In genomic region chr21:37645848-37646247, GRCh38 we compare ENCODE assay signal across 17 cellular contexts.
DNase-seq lines count a peak whose midpoint lies in the region; ATAC-seq, FAIRE-seq and TF ChIP-seq lines count a peak whose summit lies in the region.
"Had no signal": no experiment of that assay in that cellular context is flagged by ENCODE, and none has a peak within 500 bp of the region (broad histone marks: within the 10 kb centered on the region; RNA-seq: fewer than 3 reads in every experiment).

No MANE protein-coding gene starts in this region.

- peak; percentile 46 for DNase-seq in AG09309 (ENCODE audit: low read depth)
- peak; percentile 46 for DNase-seq in PC-3
- no peak for DNase-seq in endothelial cell of umbilical vein (ENCODE audit: low read depth, low spot score)
- DNase-seq in GM03348 (ENCODE audit: low spot score) = no peak
- no peak for DNase-seq in colonic mucosa
- DNase-seq in GM23248 = no peak
- DNase-seq in mucosa of gallbladder (ENCODE audit: low spot score) = no peak
- DNase-seq: AML-193; Caco-2; CD8-positive, alpha-beta memory T cell had no signal

- peak; percentile 74 for ATAC-seq in PC-3
- ATAC-seq: HCT116 had no signal

- no peaks in the 10 kb centered on the region for H4K20me1 ChIP-seq in PC-3 (ENCODE audit: low read length)
- H4K20me1 ChIP-seq in endothelial cell of umbilical vein (replicated peaks; ENCODE audit: control insufficient read depth, extremely low read depth, insufficient read depth, low read length) = no peaks in the 10 kb centered on the region
- no peaks in the 10 kb centered on the region for H4K20me1 ChIP-seq in GM23248 (ENCODE audit: insufficient read depth)
- H4K20me1 ChIP-seq: BLaER1 had no signal

- H3K4me1 Mint-ChIP-seq in nephron = peaks cover 6% of the 10 kb centered on the region
- H3K4me1 Mint-ChIP-seq: CD8-positive, alpha-beta memory T cell had no signal

- H3K4me1 ChIP-seq in PC-3 (ENCODE audit: insufficient read depth, low read length) = peaks cover 13% of the 10 kb centered on the region
- H3K4me1 ChIP-seq in endothelial cell of umbilical vein (ENCODE audit: control insufficient read depth, extremely low read depth, insufficient read depth, low read length) = peaks cover 33% of the 10 kb centered on the region
- H3K4me1 ChIP-seq in colonic mucosa = no peaks in the 10 kb centered on the region
- no peaks in the 10 kb centered on the region for H3K4me1 ChIP-seq in GM23248 (ENCODE audit: insufficient read depth)
- H3K4me1 ChIP-seq: BLaER1, Caco-2 had no signal

- H3K9me3 ChIP-seq in PC-3 (ENCODE audit: low read length) (no peaks in the 10 kb centered on the region), endothelial cell of umbilical vein (replicated peaks; ENCODE audit: control insufficient read depth, insufficient read depth, low read length) (no peaks in the 10 kb centered on the region), colonic mucosa (no peaks in the 10 kb centered on the region), GM23248 (ENCODE audit: low read depth) (no peaks in the 10 kb centered on the region)
- H3K9me3 ChIP-seq: BLaER1, Caco-2 had no signal

- POLR2A ChIA-PET in PC-3 (lab: Charles Lee; ENCODE audit: unreplicated experiment) = interaction anchor here (0.6 kb wide), 1 partner anchor 526 kb away, joined by 8 read pairs; no protein-coding TSS in a partner anchor
- POLR2A ChIA-PET in endothelial cell of umbilical vein (lab: Charles Lee) = interaction anchor here (0.6 kb wide), 1 partner anchor 82 kb away, joined by 3 read pairs; no protein-coding TSS in a partner anchor

- H2AFZ ChIP-seq in PC-3 (ENCODE audit: low read length) = no peak overlapping the region
- H2AFZ ChIP-seq in endothelial cell of umbilical vein (ENCODE audit: low read depth, low read length) = no peak overlapping the region
- H2AFZ ChIP-seq in GM23248 = no peak overlapping the region

- no peaks in the 10 kb centered on the region for H3K9me2 ChIP-seq in PC-3 (replicated peaks; ENCODE audit: low read length)
- no peaks in the 10 kb centered on the region for H3K9me2 ChIP-seq in GM23248 (ENCODE audit: insufficient read depth)

- H3K36me3 Mint-ChIP-seq in nephron (ENCODE audit: low read depth) = no peaks in the 10 kb centered on the region
- H3K36me3 Mint-ChIP-seq: CD8-positive, alpha-beta memory T cell had no signal

- peak overlapping the region; percentile 26 to 60 (median 45) for H3K27ac Mint-ChIP-seq in nephron
- H3K27ac Mint-ChIP-seq: CD8-positive, alpha-beta memory T cell had no signal

- H3K4me3 ChIP-seq in AG09309 (ENCODE audit: control insufficient read depth, low read depth, low read length) = no peak overlapping the region
- no peak overlapping the region for H3K4me3 ChIP-seq in PC-3 (ENCODE audit: low read length)
- no peak overlapping the region for H3K4me3 ChIP-seq in endothelial cell of umbilical vein (replicated peaks in 1 of 3; ENCODE audit: insufficient read depth in 1 of 3, low read depth in 1 of 3, low read length in 3 of 3)
- H3K4me3 ChIP-seq in colonic mucosa = no peak overlapping the region
- H3K4me3 ChIP-seq in GM23248 = no peak overlapping the region
- H3K4me3 ChIP-seq: BLaER1 had no signal

- CTCF ChIA-PET in PC-3 (lab: Charles Lee) (no interaction called here), endothelial cell of umbilical vein (lab: Charles Lee) (interaction anchor here (1.2 to 1.9 kb wide), 2 partner anchors 29 to 149 kb away, joined by 4 to 5 read pairs; no protein-coding TSS in a partner anchor)

- FAIRE-seq in endothelial cell of umbilical vein (lab: Jason Lieb, UNC) = no peak
- FAIRE-seq: G401.6, GM12892, H54 had no signal

- H3K4me3 Mint-ChIP-seq in nephron = no peak overlapping the region
- H3K4me3 Mint-ChIP-seq: CD8-positive, alpha-beta memory T cell had no signal

- peaks cover 9% of the 10 kb centered on the region for H3K27me3 Mint-ChIP-seq in nephron (ENCODE audit: low read depth)

- 38 to 41% methylated on average over 6 of the region's 6 CpGs for WGBS in GM23248 (ENCODE audit: low coverage in 1 of 2, low lambda C conversion rate in 2 of 2, missing lambda C conversion rate in 2 of 2), 2 experiments

- H3K79me2 ChIP-seq in PC-3 (ENCODE audit: low read length) = no peaks in the 10 kb centered on the region
- no peaks in the 10 kb centered on the region for H3K79me2 ChIP-seq in endothelial cell of umbilical vein (ENCODE audit: control insufficient read depth, insufficient read depth, low read length)
- H3K79me2 ChIP-seq in GM23248 (ENCODE audit: insufficient read depth) = no peaks in the 10 kb centered on the region

- no peaks in the 10 kb centered on the region for H3F3A ChIP-seq in PC-3 (ENCODE audit: low read length, unreplicated experiment)
- no peaks in the 10 kb centered on the region for H3F3A ChIP-seq in GM23248 (ENCODE audit: insufficient read depth)

- H3K9ac ChIP-seq in PC-3 (ENCODE audit: low read length) = 0 out of 2 replicates have a peak overlapping the region, but pooled peaks have one; percentile 5
- no peak overlapping the region for H3K9ac ChIP-seq in endothelial cell of umbilical vein (replicated peaks; ENCODE audit: extremely low read depth, insufficient read depth, low read length)
- H3K9ac ChIP-seq in colonic mucosa (ENCODE audit: low read depth in 2 of 2, low read length in 2 of 2) = no peak overlapping the region
- H3K9ac ChIP-seq in GM23248 = no peak overlapping the region
- H3K9ac ChIP-seq: BLaER1 had no signal

- in situ Hi-C loops in GM23248 (cut with MboI) = no loop called here

- intact Hi-C loops in PC-3 (cut with micrococcal nuclease) (loop anchor here (10.0 kb wide), 1 partner anchor 151 kb away; no protein-coding TSS in a partner anchor), endothelial cell of umbilical vein (cut with micrococcal nuclease) (loop anchor here (5.0 to 10.0 kb wide), 2 partner anchors 181 to 279 kb away; partner anchors contain the start of gene DYRK1A), colonic mucosa (cut with DNase I) (no loop called here)

- TF ChIP-seq CTCF in AG09309 (IDR thresholded peaks at IDR 0.05; ENCODE audit: control insufficient read depth, insufficient read depth, low read depth, low read length, missing control alignments) (no peak), PC-3 (conservative IDR thresholded peaks at IDR 0.05; ENCODE audit: low read depth, low read length) (no peak), endothelial cell of umbilical vein (IDR thresholded peaks at IDR 0.05; ENCODE audit: extremely low read depth in 1 of 2, insufficient read depth in 1 of 2, low read depth in 1 of 2, low read length in 2 of 2) (no peak), nephron (IDR thresholded peaks at IDR 0.05; ENCODE audit: unreplicated experiment in 3 of 3) (no peak), colonic mucosa (IDR thresholded peaks at IDR 0.05) (no peak)

- no peaks in the 10 kb centered on the region for H3K36me3 ChIP-seq in PC-3 (ENCODE audit: low read depth, low read length)
- H3K36me3 ChIP-seq in endothelial cell of umbilical vein (ENCODE audit: control insufficient read depth in 2 of 2, extremely low read depth in 1 of 2, insufficient read depth in 2 of 2, low read length in 2 of 2) = no peaks in the 10 kb centered on the region
- no peaks in the 10 kb centered on the region for H3K36me3 ChIP-seq in colonic mucosa
- H3K36me3 ChIP-seq in GM23248 (ENCODE audit: low read depth) = no peaks in the 10 kb centered on the region
- H3K36me3 ChIP-seq: BLaER1 had no signal

- dilution Hi-C loops in endothelial cell of umbilical vein (cut with MboI; ENCODE audit: extremely low pct_ligation_motif_present, low sequenced_read_pairs) = no loop called here

- TF ChIP-seq POLR2A in endothelial cell of umbilical vein (IDR thresholded peaks at IDR 0.05; ENCODE audit: low read depth, low read length) = no peak

- H3K27me3 ChIP-seq in PC-3 (ENCODE audit: low read length) (peaks cover 5% of the 10 kb centered on the region), endothelial cell of umbilical vein (ENCODE audit: control insufficient read depth in 2 of 2, insufficient read depth in 2 of 2, low read length in 2 of 2) (no peaks in the 10 kb centered on the region), colonic mucosa (no peaks in the 10 kb centered on the region), GM23248 (replicated peaks; ENCODE audit: insufficient read depth) (peaks cover 8% of the 10 kb centered on the region)
- H3K27me3 ChIP-seq: BLaER1 had no signal

- BruUV-seq in PC-3 (replicated peaks; lab: Mats Ljungman, UMichigan) = no TSS peak
- no TSS peak for BruUV-seq in endothelial cell of umbilical vein (replicated peaks; lab: Mats Ljungman, UMichigan)

- H3K27ac ChIP-seq in PC-3 (ENCODE audit: low read length) = peak overlapping the region; percentile 25
- peak overlapping the region; percentile 84 for H3K27ac ChIP-seq in endothelial cell of umbilical vein (ENCODE audit: insufficient read depth, low read depth, low read length)
- H3K27ac ChIP-seq in colonic mucosa = no peak overlapping the region
- H3K27ac ChIP-seq in GM23248 = no peak overlapping the region
- H3K27ac ChIP-seq: 22Rv1, BLaER1 had no signal

- peak overlapping the region; percentile 72 for H3K4me2 ChIP-seq in PC-3 (ENCODE audit: low read length)
- no peak overlapping the region for H3K4me2 ChIP-seq in endothelial cell of umbilical vein (ENCODE audit: insufficient read depth, low read length)
- no peak overlapping the region for H3K4me2 ChIP-seq in GM23248 (ENCODE audit: unreplicated experiment)
- H3K4me2 ChIP-seq: BLaER1 had no signal

- H3K9me3 Mint-ChIP-seq in nephron = no peaks in the 10 kb centered on the region

- no peaks in the 10 kb centered on the region for H3K9me1 ChIP-seq in endothelial cell of umbilical vein (replicated peaks; ENCODE audit: control insufficient read depth, extremely low read depth, insufficient read depth, low read length)

TF ChIP-seq in endothelial cell of umbilical vein, 7 proteins besides CTCF, POLR2A, EP300 and RAD21:
- TF ChIP-seq MYC (IDR thresholded peaks at IDR 0.05; ENCODE audit: low read depth, low read length) = no peak
- TF ChIP-seq POLR2AphosphoS5 (IDR thresholded peaks at IDR 0.05; ENCODE audit: insufficient read depth, low read depth, low read length) = no peak
- no peak for TF ChIP-seq MAX (IDR thresholded peaks at IDR 0.05; ENCODE audit: insufficient read depth, insufficient read length)
- no peak for TF ChIP-seq GATA2 (IDR thresholded peaks at IDR 0.05; ENCODE audit: insufficient read depth, insufficient read length, low read depth, low read length)
- TF ChIP-seq JUN (IDR thresholded peaks at IDR 0.05; ENCODE audit: borderline replicate concordance, insufficient read depth, insufficient read length, low read depth) = no peak
- no peak for TF ChIP-seq EZH2 (IDR thresholded peaks at IDR 0.05; ENCODE audit: borderline replicate concordance, low read depth, low read length, severe bottlenecking)
- no peak for TF ChIP-seq FOS (IDR thresholded peaks at IDR 0.05; ENCODE audit: borderline replicate concordance, insufficient read depth, low read length)

Comparison
In these comparisons a context has a peak if more than half of its experiments do, and no peak if none do; other contexts are left out.
1. DNase-seq: peak in AG09309 (single experiment) and PC-3 (single experiment); none in endothelial cell of umbilical vein (single experiment), GM03348 (single experiment), colonic mucosa (single experiment), GM23248 (single experiment) and mucosa of gallbladder (single experiment).
2. H3K27ac ChIP-seq: peak in PC-3 (single experiment) and endothelial cell of umbilical vein (single experiment); none in colonic mucosa (single experiment) and GM23248 (single experiment).